22 cellular contexts compared by ENCODE assay signal in genomic region chr16:30853758-30854157, GRCh38. TPM values are rescaled to one million over a fixed set of nuclear protein-coding genes. Genes with fewer than 3 reads are reported as not detected.
DNase-seq lines count a peak whose midpoint lies in the region; ATAC-seq and TF ChIP-seq lines count a peak whose summit lies in the region.
"Had no signal": no experiment of that assay in that cellular context is flagged by ENCODE, and none has a peak within 500 bp of the region (broad histone marks: within the 10 kb centered on the region; RNA-seq: fewer than 3 reads in every experiment).

No MANE protein-coding gene starts in this region.

- no peaks in the 10 kb centered on the region for H3K36me3 ChIP-seq in PC-3 (ENCODE audit: low read depth, low read length)
- H3K36me3 ChIP-seq in neural progenitor cell: no peaks in the 10 kb centered on the region
- H3K36me3 ChIP-seq in mucosa of descending colon (ENCODE audit: low read depth): no peaks in the 10 kb centered on the region
- H3K36me3 ChIP-seq: BE2C, Peyer's patch had no signal

- peak overlapping the region; percentile 45 for H3K27ac ChIP-seq in PC-3 (ENCODE audit: low read length)
- no peak overlapping the region for H3K27ac ChIP-seq in neural progenitor cell
- H3K27ac ChIP-seq: Peyer's patch had no signal

- H3K27ac Mint-ChIP-seq in activated naive CD4-positive, alpha-beta T cell treated with anti-CD3 and anti-CD28 coated beads for 36 hours: no peak overlapping the region
- no peak overlapping the region for H3K27ac Mint-ChIP-seq in activated naive CD4-positive, alpha-beta T cell treated with anti-CD3 and anti-CD28 coated beads, Interleukin-2, amount 50 U/mL, for 72 hours
- H3K27ac Mint-ChIP-seq in neural progenitor cell: peak overlapping the region; percentile 57
- H3K27ac Mint-ChIP-seq: CD4-positive, CD25-positive, alpha-beta regulatory T cell; H9 had no signal

- H3K9me2 ChIP-seq in PC-3 (replicated peaks; ENCODE audit: low read length): no peaks in the 10 kb centered on the region

- H3F3A ChIP-seq in PC-3 (ENCODE audit: low read length, unreplicated experiment) (no peaks in the 10 kb centered on the region), neural progenitor cell (ENCODE audit: low read depth) (no peaks in the 10 kb centered on the region)

- H3K79me2 ChIP-seq in PC-3 (ENCODE audit: low read length) (no peaks in the 10 kb centered on the region), neural progenitor cell (ENCODE audit: low read depth) (no peaks in the 10 kb centered on the region)

- no peaks in the 10 kb centered on the region for H3K36me3 Mint-ChIP-seq in activated naive CD4-positive, alpha-beta T cell treated with anti-CD3 and anti-CD28 coated beads for 36 hours (ENCODE audit: low read depth)
- H3K36me3 Mint-ChIP-seq in activated naive CD4-positive, alpha-beta T cell treated with anti-CD3 and anti-CD28 coated beads, Interleukin-2, amount 50 U/mL, for 72 hours: no peaks in the 10 kb centered on the region
- H3K36me3 Mint-ChIP-seq in neural progenitor cell: peaks cover 14% of the 10 kb centered on the region

- no peak for ATAC-seq in activated naive CD4-positive, alpha-beta T cell treated with anti-CD3 and anti-CD28 coated beads, Interleukin-2, amount 50 U/mL, for 72 hours
- ATAC-seq in PC-3: peak; percentile 48; the same call in 1 of the 2 replicates
- ATAC-seq in HG02763 (IDR thresholded peaks at IDR 0.05; ENCODE audit: unreplicated experiment): no peak
- no peak for ATAC-seq in mucosa of descending colon
- no peak for ATAC-seq in SK-N-SH treated with all-trans-retinoic acid at 6 μM for 48 hours
- ATAC-seq: GM12878 had no signal

- H3K27me3 Mint-ChIP-seq in activated naive CD4-positive, alpha-beta T cell treated with anti-CD3 and anti-CD28 coated beads for 36 hours (ENCODE audit: low read depth): no peaks in the 10 kb centered on the region
- H3K27me3 Mint-ChIP-seq in neural progenitor cell (ENCODE audit: insufficient read depth, low read depth): peaks cover 3% of the 10 kb centered on the region
- H3K27me3 Mint-ChIP-seq: CD4-positive, CD25-positive, alpha-beta regulatory T cell had no signal

- no peak overlapping the region for H3K4me3 Mint-ChIP-seq in activated naive CD4-positive, alpha-beta T cell treated with anti-CD3 and anti-CD28 coated beads for 36 hours
- no peak overlapping the region for H3K4me3 Mint-ChIP-seq in neural progenitor cell
- H3K4me3 Mint-ChIP-seq: CD4-positive, CD25-positive, alpha-beta regulatory T cell; H9 had no signal

- H3K9me3 ChIP-seq in PC-3 (ENCODE audit: low read length): no peaks in the 10 kb centered on the region
- H3K9me3 ChIP-seq in neural progenitor cell (ENCODE audit: low read depth): no peaks in the 10 kb centered on the region
- H3K9me3 ChIP-seq in mucosa of descending colon: no peaks in the 10 kb centered on the region
- H3K9me3 ChIP-seq: BE2C, Caco-2, Peyer's patch had no signal

- H3K4me3 ChIP-seq in PC-3 (ENCODE audit: low read length) (no peak overlapping the region), epithelial cell of esophagus (ENCODE audit: low read length) (no peak overlapping the region), neural progenitor cell (no peak overlapping the region), mucosa of descending colon (no peak overlapping the region)
- H3K4me3 ChIP-seq: GM12878, Peyer's patch had no signal

- TF ChIP-seq CTCF in PC-3 (conservative IDR thresholded peaks at IDR 0.05; ENCODE audit: low read depth, low read length) (no peak), epithelial cell of esophagus (IDR thresholded peaks at IDR 0.05; ENCODE audit: insufficient read depth, low read depth, low read length, missing control alignments) (no peak), neural progenitor cell (IDR thresholded peaks at IDR 0.05) (no peak), mucosa of descending colon (IDR thresholded peaks at IDR 0.05) (no peak)

- BruUV-seq in PC-3 (replicated peaks; lab: Mats Ljungman, UMichigan): no TSS peak

- H2AFZ ChIP-seq in PC-3 (ENCODE audit: low read length): no peak overlapping the region
- no peak overlapping the region for H2AFZ ChIP-seq in neural progenitor cell (replicated peaks)

- H3K9ac ChIP-seq in PC-3 (ENCODE audit: low read length): no peak overlapping the region
- H3K9ac ChIP-seq in neural progenitor cell: no peak overlapping the region

- peak; percentile 14 for DNase-seq in activated naive CD4-positive, alpha-beta T cell treated with anti-CD3 and anti-CD28 coated beads for 36 hours
- no peak for DNase-seq in activated naive CD4-positive, alpha-beta T cell treated with anti-CD3 and anti-CD28 coated beads, Interleukin-2, amount 50 U/mL, for 72 hours (ENCODE audit: low spot score in 2 of 2)
- DNase-seq in PC-3 (peak; percentile 66), epithelial cell of esophagus (ENCODE audit: low read depth) (peak; percentile 92), neural progenitor cell (ENCODE audit: low spot score) (no peak), mucosa of descending colon (no peak)
- DNase-seq: BE2C; Caco-2; CD4-positive, CD25-positive, alpha-beta regulatory T cell; DMS153; GF-D8; H9; NCI-H1417; NCI-H187; NCI-H2107; NCI-H510A treated with DMSO at 0.1 percent for 48 hours; NCI-H82; Right ventricle myocardium superior had no signal

- no peaks in the 10 kb centered on the region for H3K27me3 ChIP-seq in PC-3 (ENCODE audit: low read length)
- H3K27me3 ChIP-seq in neural progenitor cell: peaks cover 2% of the 10 kb centered on the region
- H3K27me3 ChIP-seq: BE2C, Peyer's patch had no signal

- H3K4me1 Mint-ChIP-seq in activated naive CD4-positive, alpha-beta T cell treated with anti-CD3 and anti-CD28 coated beads for 36 hours (ENCODE audit: low read depth): no peaks in the 10 kb centered on the region
- H3K4me1 Mint-ChIP-seq in neural progenitor cell: no peaks in the 10 kb centered on the region
- H3K4me1 Mint-ChIP-seq: CD4-positive, CD25-positive, alpha-beta regulatory T cell had no signal

- intact Hi-C loops in activated naive CD4-positive, alpha-beta T cell treated with anti-CD3 and anti-CD28 coated beads for 36 hours (cut with micrococcal nuclease): no loop called here
- intact Hi-C loops in PC-3 (cut with micrococcal nuclease): no loop called here
- intact Hi-C loops in mucosa of descending colon (cut with DNase I, micrococcal nuclease): no loop called here

- CTCF ChIA-PET in activated naive CD4-positive, alpha-beta T cell treated with anti-CD3 and anti-CD28 coated beads for 36 hours (lab: Charles Lee): interaction anchor here (1.9 to 3.0 kb wide), 2 partner anchors 9 to 48 kb away, joined by 7 to 22 read pairs; no protein-coding TSS in a partner anchor
- CTCF ChIA-PET in PC-3 (lab: Charles Lee): no interaction called here

- H4K20me1 ChIP-seq in PC-3 (ENCODE audit: low read length) (no peaks in the 10 kb centered on the region), neural progenitor cell (ENCODE audit: low read depth) (no peaks in the 10 kb centered on the region)

- H3K4me2 ChIP-seq in PC-3 (ENCODE audit: low read length) (no peak overlapping the region), neural progenitor cell (no peak overlapping the region)

- POLR2A ChIA-PET in PC-3 (lab: Charles Lee; ENCODE audit: unreplicated experiment): no interaction called here

- no peaks in the 10 kb centered on the region for H3K9me3 Mint-ChIP-seq in activated naive CD4-positive, alpha-beta T cell treated with anti-CD3 and anti-CD28 coated beads for 36 hours
- no peaks in the 10 kb centered on the region for H3K9me3 Mint-ChIP-seq in activated naive CD4-positive, alpha-beta T cell treated with anti-CD3 and anti-CD28 coated beads, Interleukin-2, amount 50 U/mL, for 72 hours
- no peaks in the 10 kb centered on the region for H3K9me3 Mint-ChIP-seq in neural progenitor cell
- H3K9me3 Mint-ChIP-seq: CD4-positive, CD25-positive, alpha-beta regulatory T cell; H9 had no signal

- H3K4me1 ChIP-seq in PC-3 (ENCODE audit: insufficient read depth, low read length) (peaks cover 28% of the 10 kb centered on the region), neural progenitor cell (no peaks in the 10 kb centered on the region), mucosa of descending colon (ENCODE audit: low read depth) (no peaks in the 10 kb centered on the region)
- H3K4me1 ChIP-seq: BE2C, Peyer's patch had no signal

TF ChIP-seq in SK-N-SH treated with all-trans-retinoic acid at 6 μM for 48 hours, 23 proteins besides CTCF, POLR2A, EP300 and RAD21 (continues in another document):
- TF ChIP-seq BACH2 (CRISPR knock-in tag; IDR thresholded peaks at IDR 0.05; ENCODE audit: borderline replicate concordance) (no peak), ISL1 (CRISPR knock-in tag; IDR thresholded peaks at IDR 0.05) (no peak), TOX (CRISPR knock-in tag; IDR thresholded peaks at IDR 0.05; ENCODE audit: borderline replicate concordance) (no peak), ZNF70 (CRISPR knock-in tag; IDR thresholded peaks at IDR 0.05) (no peak), RARB (CRISPR knock-in tag; IDR thresholded peaks at IDR 0.05) (no peak), TCF4 (CRISPR knock-in tag; IDR thresholded peaks at IDR 0.05; ENCODE audit: borderline replicate concordance) (no peak), ZNF8 (CRISPR knock-in tag; IDR thresholded peaks at IDR 0.05) (no peak), PPARA (CRISPR knock-in tag; IDR thresholded peaks at IDR 0.05; ENCODE audit: borderline replicate concordance) (no peak)

RNA-seq across cellular contexts. Expression of gene BCL7C, which starts 40.1 kb away (rescaled TPM):
- 10 to 100 TPM; 18.1 to 18.6 TPM for total RNA-seq in activated naive CD4-positive, alpha-beta T cell treated with anti-CD3 and anti-CD28 coated beads for 36 hours
- total RNA-seq in activated naive CD4-positive, alpha-beta T cell treated with anti-CD3 and anti-CD28 coated beads, Interleukin-2, amount 50 U/mL, for 72 hours: 10 to 100 TPM; 27.3 to 45.9 TPM
- total RNA-seq in PC-3 (2014; rRNA removed) (75.6 and 97.3 TPM in 2 replicates), neural progenitor cell (ENCODE audit: low replicate concordance) (18.3 and 32.1 TPM in 2 replicates), mucosa of descending colon (10 to 100 TPM; 20.8 to 30.6 (median 25.3) TPM)

RNA-seq across cellular contexts. Expression of gene CTF1, which starts 42.7 kb away (rescaled TPM):
- under 1 TPM; 0.21 to 0.27 TPM for total RNA-seq in activated naive CD4-positive, alpha-beta T cell treated with anti-CD3 and anti-CD28 coated beads for 36 hours
- total RNA-seq in activated naive CD4-positive, alpha-beta T cell treated with anti-CD3 and anti-CD28 coated beads, Interleukin-2, amount 50 U/mL, for 72 hours: under 1 TPM; 0.29 to 0.96 TPM
- total RNA-seq in PC-3 (2014; rRNA removed) (0.29 and 0.98 TPM in 2 replicates), neural progenitor cell (ENCODE audit: low replicate concordance) (0.39 and 1.5 TPM in 2 replicates), mucosa of descending colon (1 to 10 TPM; 1.1 to 7.6 (median 1.5) TPM)

Comparison
In these comparisons a context has a peak if more than half of its experiments do, and no peak if none do; other contexts are left out.
1. DNase-seq: peak in activated naive CD4-positive, alpha-beta T cell treated with anti-CD3 and anti-CD28 coated beads for 36 hours (single experiment), PC-3 (single experiment) and epithelial cell of esophagus (single experiment); none in activated naive CD4-positive, alpha-beta T cell treated with anti-CD3 and anti-CD28 coated beads, Interleukin-2, amount 50 U/mL, for 72 hours (0 of 2), neural progenitor cell (single experiment) and mucosa of descending colon (0 of 3).